8 cellular contexts compared by ENCODE assay signal in genomic region chr9:84668204-84669007, GRCh38. TPM values are rescaled to one million over a fixed set of nuclear protein-coding genes. Genes with fewer than 3 reads are reported as not detected.
DNase-seq lines count a peak whose midpoint lies in the region; ATAC-seq and TF ChIP-seq lines count a peak whose summit lies in the region.

No MANE protein-coding gene starts in this region.

- peak; percentile 59 for TF ChIP-seq RAD21 in HCT116 (IDR thresholded peaks at IDR 0.05; ENCODE audit: low read depth)

- no TSS peak for BruUV-seq in HCT116 (replicated peaks; lab: Mats Ljungman, UMichigan)

- peak; percentile 62 for TF ChIP-seq CTCF in GM12874 (IDR thresholded peaks at IDR 0.05; ENCODE audit: insufficient read depth, low read depth, low read length)
- peak; percentile 33 to 57 (median 53); a peak in 5 of 6 replicates for TF ChIP-seq CTCF in HCT116 (IDR thresholded peaks at IDR 0.05 in 2 of 3, conservative IDR thresholded peaks at IDR 0.05 in 1 of 3; ENCODE audit: borderline replicate concordance in 1 of 3, insufficient read depth in 1 of 3, low read depth in 2 of 3, low read length in 2 of 3)
- no peak for TF ChIP-seq CTCF in mucosa of descending colon (IDR thresholded peaks at IDR 0.05)

- H3K79me2 ChIP-seq in HCT116 (ENCODE audit: insufficient read depth, low read length) = no peaks in the 10 kb centered on the region

- H3K4me1 ChIP-seq in HCT116 (ENCODE audit: control insufficient read depth in 1 of 2, insufficient read depth in 2 of 2, low read length in 2 of 2) (peaks cover 0 to 4% of the 10 kb centered on the region in 2 experiments; a peak in 1 of 4 replicates), mucosa of descending colon (ENCODE audit: low read depth) (peaks cover 19% of the 10 kb centered on the region), subcutaneous abdominal adipose tissue (ENCODE audit: control insufficient read depth in 5 of 5, insufficient read depth in 5 of 5, low read length in 5 of 5) (peaks cover 2 to 55% (median 46%) of the 10 kb centered on the region in 5 donors)

- H4K20me1 ChIP-seq in HCT116 (ENCODE audit: insufficient read depth) = no peaks in the 10 kb centered on the region

- H3K4me1 Mint-ChIP-seq in activated CD4-positive, alpha-beta T cell treated with anti-CD3 and anti-CD28 coated beads, Interleukin-2, amount 10 ng/mL, durations not matched to agents 7 days and 5 days = peaks cover 16% of the 10 kb centered on the region

- POLR2A ChIA-PET in HCT116 (lab: Charles Lee) = no interaction called here
- POLR2A ChIA-PET in activated CD4-positive, alpha-beta T cell treated with anti-CD3 and anti-CD28 coated beads, Interleukin-2, amount 10 ng/mL, durations not matched to agents 7 days and 5 days (lab: Charles Lee) = no interaction called here

- peaks cover 60% of the 10 kb centered on the region for H3K27me3 Mint-ChIP-seq in activated CD4-positive, alpha-beta T cell treated with anti-CD3 and anti-CD28 coated beads, Interleukin-2, amount 10 ng/mL, durations not matched to agents 7 days and 5 days

- H3K4me3 Mint-ChIP-seq in activated CD4-positive, alpha-beta T cell treated with anti-CD3 and anti-CD28 coated beads, Interleukin-2, amount 10 ng/mL, durations not matched to agents 7 days and 5 days = peak overlapping the region; percentile 62

- H3K4me3 ChIP-seq in HCT116 (replicated peaks in 1 of 2; ENCODE audit: low read depth in 1 of 2, low read length in 2 of 2) = peak overlapping the region; percentile 4 to 18; a peak in 1 of 4 replicates
- H3K4me3 ChIP-seq in mucosa of descending colon = no peak overlapping the region
- H3K4me3 ChIP-seq in subcutaneous abdominal adipose tissue (ENCODE audit: low read depth in 1 of 5, low read length in 5 of 5) = peak overlapping the region; percentile 77 to 93 (median 87)

- H3K4me2 ChIP-seq in HCT116 (ENCODE audit: low read length) = peak overlapping the region; percentile 48

- H3K9me3 ChIP-seq in HCT116 (ENCODE audit: control insufficient read depth in 1 of 2, insufficient read depth in 1 of 2, low read depth in 1 of 2, low read length in 2 of 2) = no peaks in the 10 kb centered on the region
- no peaks in the 10 kb centered on the region for H3K9me3 ChIP-seq in mucosa of descending colon
- H3K9me3 ChIP-seq in subcutaneous abdominal adipose tissue (ENCODE audit: control insufficient read depth in 5 of 5, low read length in 5 of 5) = peaks cover 0 to 7% (median 0%) of the 10 kb centered on the region in 5 donors

- peak overlapping the region; percentile 34 for H3K27ac Mint-ChIP-seq in activated CD4-positive, alpha-beta T cell treated with anti-CD3 and anti-CD28 coated beads, Interleukin-2, amount 10 ng/mL, durations not matched to agents 7 days and 5 days

- H3K36me3 ChIP-seq in HCT116 (ENCODE audit: control insufficient read depth in 1 of 2, insufficient read depth in 2 of 2, low read length in 2 of 2) (no peaks in the 10 kb centered on the region), mucosa of descending colon (ENCODE audit: low read depth) (no peaks in the 10 kb centered on the region), subcutaneous abdominal adipose tissue (ENCODE audit: control insufficient read depth in 5 of 5, insufficient read depth in 5 of 5, low read length in 5 of 5) (no peaks in the 10 kb centered on the region)

- H3K9me2 ChIP-seq in HCT116 (ENCODE audit: insufficient read depth) = no peaks in the 10 kb centered on the region

- TF ChIP-seq POLR2A in HCT116 (IDR thresholded peaks at IDR 0.05; ENCODE audit: borderline replicate concordance, extremely low read depth, insufficient read depth, insufficient read length) = no peak

- H3K27ac ChIP-seq in HCT116 (ENCODE audit: low read depth, low read length) (no peak overlapping the region), subcutaneous abdominal adipose tissue (ENCODE audit: low read depth, low read length) (peak overlapping the region; percentile 86)

- H3K27me3 ChIP-seq in HCT116 (ENCODE audit: insufficient read depth, low read length) (peaks cover 4% of the 10 kb centered on the region; the same call in 1 of the 2 replicates), subcutaneous abdominal adipose tissue (ENCODE audit: control insufficient read depth in 5 of 5, insufficient read depth in 4 of 5, low read length in 5 of 5) (peaks cover 0 to 10% (median 3%) of the 10 kb centered on the region in 5 donors)

- CTCF ChIA-PET in HCT116 (lab: Charles Lee) = no interaction called here
- CTCF ChIA-PET in activated CD4-positive, alpha-beta T cell treated with anti-CD3 and anti-CD28 coated beads, Interleukin-2, amount 10 ng/mL, durations not matched to agents 7 days and 5 days (lab: Charles Lee) = no interaction called here

- RAD21 ChIA-PET in HCT116 (lab: Charles Lee; ENCODE audit: low non-redundant PET in 1 of 2, low total read pairs in 2 of 2, uncharacterized antibody in 2 of 2, unreplicated experiment in 2 of 2) = no interaction called here

- DNase-seq in HCT116 (ENCODE audit: low read depth, low spot score) (peak; percentile 10), NCI-H1092 treated with DMSO at 0.1 percent for 48 hours (lab: John Stamatoyannopoulos, UW) (peak; percentile 79), mucosa of descending colon (peak; percentile 59 to 77 (median 67))
- peak; percentile 39 for DNase-seq in activated CD4-positive, alpha-beta T cell treated with anti-CD3 and anti-CD28 coated beads, Interleukin-2, amount 10 ng/mL, durations not matched to agents 7 days and 5 days
- no peak for DNase-seq in activated CD4-positive, CD25-positive, alpha-beta regulatory T cell treated with anti-CD3 and anti-CD28 coated beads, Interleukin-2, amount 50 U/mL, for 72 hours

- peak overlapping the region; percentile 74 for H2AFZ ChIP-seq in HCT116 (ENCODE audit: low read depth, low read length, poor library complexity, severe bottlenecking)

- H3K9me3 Mint-ChIP-seq in activated CD4-positive, alpha-beta T cell treated with anti-CD3 and anti-CD28 coated beads, Interleukin-2, amount 10 ng/mL, durations not matched to agents 7 days and 5 days = no peaks in the 10 kb centered on the region

- intact Hi-C loops in HCT116 (cut with micrococcal nuclease) = loop anchor here (2.0 kb wide), 1 partner anchor 272 kb away; no protein-coding TSS in a partner anchor
- intact Hi-C loops in mucosa of descending colon (cut with DNase I, micrococcal nuclease) = no loop called here

- H3K36me3 Mint-ChIP-seq in activated CD4-positive, alpha-beta T cell treated with anti-CD3 and anti-CD28 coated beads, Interleukin-2, amount 10 ng/mL, durations not matched to agents 7 days and 5 days (ENCODE audit: low read depth) = no peaks in the 10 kb centered on the region

- no peak overlapping the region for H3K9ac ChIP-seq in HCT116 (ENCODE audit: low read length)
- H3K9ac ChIP-seq in subcutaneous abdominal adipose tissue (ENCODE audit: low read length in 5 of 5) = peak overlapping the region in 4 of 5 donors; percentile 21 to 74 (median 58)

- ATAC-seq in HCT116 = peak; percentile 97
- peak; percentile 90 for ATAC-seq in esophagus mucosa
- ATAC-seq in mucosa of descending colon = peak; percentile 91

TF ChIP-seq in HCT116, 20 proteins besides CTCF, POLR2A, EP300 and RAD21:
- TF ChIP-seq SRF (IDR thresholded peaks at IDR 0.05; ENCODE audit: low read depth) = no peak
- no peak for TF ChIP-seq SP1 (IDR thresholded peaks at IDR 0.05; ENCODE audit: low read depth)
- TF ChIP-seq YY1 (IDR thresholded peaks at IDR 0.05; ENCODE audit: extremely low read depth, insufficient replicate concordance, low read depth, low read length) = no peak
- TF ChIP-seq ZNF274 (IDR thresholded peaks at IDR 0.05; ENCODE audit: low read depth, low read length) = no peak
- TF ChIP-seq ELF1 (IDR thresholded peaks at IDR 0.05; ENCODE audit: borderline replicate concordance, low read depth) = no peak
- TF ChIP-seq, protein P1, sequence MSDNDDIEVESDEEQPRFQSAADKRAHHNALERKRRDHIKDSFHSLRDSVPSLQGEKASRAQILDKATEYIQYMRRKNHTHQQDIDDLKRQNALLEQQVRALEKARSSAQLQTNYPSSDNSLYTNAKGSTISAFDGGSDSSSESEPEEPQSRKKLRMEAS (IDR thresholded peaks at IDR 0.05) = no peak

RNA-seq across cellular contexts. Expression of gene NTRK2, which starts 1.1 kb away (rescaled TPM):
- total RNA-seq in HCT116 (2021; ENCODE audit: unreplicated experiment) (not detected), esophagus mucosa (9.8 TPM), mucosa of descending colon (1 to 10 TPM; 1.7 to 3.5 (median 2.5) TPM)
- polyA plus RNA-seq in HCT116 (2012) = not detected in 2 replicates
- 1 to 10 TPM; 1.8 to 2.3 TPM for total RNA-seq in activated CD4-positive, alpha-beta T cell treated with anti-CD3 and anti-CD28 coated beads, Interleukin-2, amount 10 ng/mL, durations not matched to agents 7 days and 5 days
